Comparison of ENCODE assay signal across 8 cellular contexts in genomic region chr2:96869824-96870630, GRCh38. TPM values are rescaled to one million over a fixed set of nuclear protein-coding genes. Genes with fewer than 3 reads are reported as not detected.
DNase-seq lines count a peak whose midpoint lies in the region; ATAC-seq and TF ChIP-seq lines count a peak whose summit lies in the region.

SEMA4C (minus strand) TSS chr2:96870080; CDS start chr2:96867886, 2,194 bp downstream.

- no peak for ATAC-seq in GM21526 (IDR thresholded peaks at IDR 0.05; ENCODE audit: low FRiP score, unreplicated experiment)

- H3K4me3 ChIP-seq in right atrium auricular region: peak within 1 kb of the TSS; percentile 91 to 98

- intact Hi-C loops in posterior vena cava (cut with DNase I): loop anchor here (5.0 kb wide), 1 partner anchor 37 kb away; no protein-coding TSS in a partner anchor

- peaks cover 19% of the 10 kb centered on the region for H3K36me3 ChIP-seq in right atrium auricular region

- TF ChIP-seq POLR2A in GM19193 (IDR thresholded peaks at IDR 0.05; ENCODE audit: extremely low read depth, insufficient read depth, insufficient read length): peak; percentile 39

- peak within 1 kb of the TSS; percentile 98 for H3K27ac ChIP-seq in right atrium auricular region

- in situ Hi-C loops in ACHN (cut with HindIII; ENCODE audit: low pct_ligation_motif_present, low pct_unique_long_range_greater_than_20kb, low sequenced_read_pairs): no loop called here

- peak; percentile 45 for DNase-seq in ACHN
- peak; percentile 12 for DNase-seq in SHP77 treated with DMSO at 0.1 percent for 48 hours (lab: John Stamatoyannopoulos, UW)
- DNase-seq in amniotic epithelial cell (ENCODE audit: low read depth): peak; percentile 38
- no peak for DNase-seq in right atrium auricular region (ENCODE audit: low spot score)
- DNase-seq in posterior vena cava (ENCODE audit: low spot score): peak; percentile 89
- no peak for DNase-seq in germinal center (ENCODE audit: low spot score)

- H3K27me3 ChIP-seq in right atrium auricular region: no peaks in the 10 kb centered on the region

- no peak for TF ChIP-seq CTCF in right atrium auricular region (IDR thresholded peaks at IDR 0.05)

- peaks cover 0 to 73% of the 10 kb centered on the region in 2 donors for H3K4me1 ChIP-seq in right atrium auricular region

- no peaks in the 10 kb centered on the region for H3K9me3 ChIP-seq in right atrium auricular region

RNA-seq across cellular contexts. Expression of gene SEMA4C, which starts in this region (rescaled TPM):
- total RNA-seq in right atrium auricular region (10 to 100 TPM; 12.0 to 23.3 TPM), posterior vena cava (10 to 100 TPM; 35.0 to 41.6 TPM)

Comparison
In these comparisons a context has a peak if more than half of its experiments do, and no peak if none do; other contexts are left out.
1. DNase-seq: peak in ACHN (single experiment), SHP77 treated with DMSO at 0.1 percent for 48 hours (single experiment), amniotic epithelial cell (single experiment) and posterior vena cava (single experiment); none in right atrium auricular region (single experiment) and germinal center (single experiment).